Comparison of ENCODE assay signal across 8 cellular contexts in the genomic region with DNA sequence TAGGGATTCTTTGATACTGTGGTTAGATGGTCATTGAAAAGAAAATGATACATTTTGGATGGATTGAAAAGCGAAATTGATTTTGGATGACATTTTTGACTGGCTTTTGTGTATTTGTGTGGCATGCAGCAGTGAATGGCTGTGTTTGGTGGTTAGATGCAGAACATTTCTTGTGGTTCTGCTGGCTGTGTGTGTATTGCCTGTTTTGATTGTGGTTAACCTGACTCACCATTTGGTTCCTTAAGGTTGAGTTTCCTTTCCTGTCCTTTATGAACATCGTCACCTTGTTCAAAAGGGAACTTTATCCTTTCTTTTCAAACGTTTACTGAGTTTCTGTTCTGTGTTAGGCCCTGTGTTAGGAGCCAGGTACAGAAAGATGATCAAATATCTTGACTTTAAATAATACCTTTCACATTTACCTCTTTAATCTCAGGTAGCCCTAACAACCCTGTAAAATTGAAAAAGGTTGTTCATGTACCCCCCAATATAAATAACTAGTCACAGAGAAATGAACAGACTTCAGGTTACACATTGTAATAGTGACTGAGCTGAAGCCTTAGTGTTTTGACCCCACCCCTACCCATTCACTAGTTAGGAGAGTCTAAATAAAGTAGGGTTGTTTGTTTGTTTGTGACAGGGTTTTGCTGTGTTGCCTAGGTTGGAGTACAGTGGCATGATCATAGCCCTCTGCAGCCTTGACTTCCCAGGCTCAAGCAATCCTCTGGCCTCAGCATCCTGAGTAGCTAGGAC. TPM values are rescaled to one million over a fixed set of nuclear protein-coding genes. Genes with fewer than 3 reads are reported as not detected.
DNase-seq lines count a peak whose midpoint lies in the region; ATAC-seq and TF ChIP-seq lines count a peak whose summit lies in the region.

No MANE protein-coding gene starts in this region.

- peak; percentile 77 for ATAC-seq in GM18511 (IDR thresholded peaks at IDR 0.05; ENCODE audit: unreplicated experiment)
- ATAC-seq in HG03159 (IDR thresholded peaks at IDR 0.05; ENCODE audit: unreplicated experiment): peak; percentile 52
- peak; percentile 98 to 99 for ATAC-seq in activated T-cell treated with anti-CD3 and anti-CD28 coated beads, Interleukin-2, amount 50 U/mL, for 4 hours
- ATAC-seq in naive thymus-derived CD4-positive, alpha-beta T cell: peak; percentile 82
- no peak for ATAC-seq in GM18870 (IDR thresholded peaks at IDR 0.05; ENCODE audit: unreplicated experiment)
- ATAC-seq in left colon: no peak

- intact Hi-C loops in naive thymus-derived CD4-positive, alpha-beta T cell (cut with micrococcal nuclease): loop anchor here (1.0 to 2.0 kb wide), 2 partner anchors 24 to 25 kb away; a partner anchor contains a TSS
- intact Hi-C loops in Caco-2 (cut with micrococcal nuclease; ENCODE audit: unreplicated experiment): no loop called here
- intact Hi-C loops in left colon (cut with DNase I, micrococcal nuclease): no loop called here

- H3K9me3 Mint-ChIP-seq in activated T-cell treated with anti-CD3 and anti-CD28 coated beads, Interleukin-2, amount 50 U/mL, for 4 hours: no peaks in the 10 kb centered on the region
- no peaks in the 10 kb centered on the region for H3K9me3 Mint-ChIP-seq in naive thymus-derived CD4-positive, alpha-beta T cell
- no peaks in the 10 kb centered on the region for H3K9me3 Mint-ChIP-seq in Caco-2 (ENCODE audit: unreplicated experiment)

- no peaks in the 10 kb centered on the region for H3K27me3 ChIP-seq in naive thymus-derived CD4-positive, alpha-beta T cell (ENCODE audit: control insufficient read depth in 2 of 2, insufficient read depth in 2 of 2, low read length in 2 of 2)
- no peaks in the 10 kb centered on the region for H3K27me3 ChIP-seq in Caco-2 (replicated peaks; ENCODE audit: control insufficient read depth, insufficient read depth, low read length)

- no peaks in the 10 kb centered on the region for H3K36me3 ChIP-seq in naive thymus-derived CD4-positive, alpha-beta T cell (ENCODE audit: control insufficient read depth in 2 of 3, insufficient read depth in 3 of 3, low read length in 3 of 3)
- no peaks in the 10 kb centered on the region for H3K36me3 ChIP-seq in Caco-2 (ENCODE audit: control insufficient read depth, insufficient read depth, low read length)

- peak overlapping the region; percentile 19 for H3K4me3 Mint-ChIP-seq in activated T-cell treated with anti-CD3 and anti-CD28 coated beads, Interleukin-2, amount 50 U/mL, for 4 hours
- peak overlapping the region; percentile 10 to 83 (median 68) for H3K4me3 Mint-ChIP-seq in naive thymus-derived CD4-positive, alpha-beta T cell
- no peak overlapping the region for H3K4me3 Mint-ChIP-seq in Caco-2 (ENCODE audit: unreplicated experiment)

- POLR2A ChIA-PET in naive thymus-derived CD4-positive, alpha-beta T cell (lab: Charles Lee): interaction anchor here (0.6 to 0.8 kb wide), 2 partner anchors 23 to 196 kb away, joined by 3 read pairs; no protein-coding TSS in a partner anchor
- POLR2A ChIA-PET in Caco-2 (lab: Charles Lee): no interaction called here

- H3K4me1 ChIP-seq in naive thymus-derived CD4-positive, alpha-beta T cell (ENCODE audit: control insufficient read depth in 2 of 2, insufficient read depth in 2 of 2, low read length in 2 of 2): peaks cover 16 to 17% of the 10 kb centered on the region in 2 donors
- H3K4me1 ChIP-seq in Caco-2: peaks cover 12% of the 10 kb centered on the region

- CTCF ChIA-PET in naive thymus-derived CD4-positive, alpha-beta T cell (lab: Charles Lee): no interaction called here
- CTCF ChIA-PET in Caco-2 (lab: Charles Lee): interaction anchor here (0.6 kb wide), 2 partner anchors 11 to 184 kb away, joined by 3 to 4 read pairs; no protein-coding TSS in a partner anchor

- H3K4me1 Mint-ChIP-seq in activated T-cell treated with anti-CD3 and anti-CD28 coated beads, Interleukin-2, amount 50 U/mL, for 4 hours (ENCODE audit: low read depth): peaks cover 29% of the 10 kb centered on the region
- H3K4me1 Mint-ChIP-seq in naive thymus-derived CD4-positive, alpha-beta T cell: peaks cover 28 to 48% (median 32%) of the 10 kb centered on the region in 7 donors
- peaks cover 6% of the 10 kb centered on the region for H3K4me1 Mint-ChIP-seq in Caco-2 (ENCODE audit: low read depth, unreplicated experiment)

- H3K27ac Mint-ChIP-seq in naive thymus-derived CD4-positive, alpha-beta T cell: peak overlapping the region; percentile 4 to 85 (median 53)
- H3K27ac Mint-ChIP-seq in Caco-2 (ENCODE audit: unreplicated experiment): no peak overlapping the region

- H3K27me3 Mint-ChIP-seq in activated T-cell treated with anti-CD3 and anti-CD28 coated beads, Interleukin-2, amount 50 U/mL, for 4 hours (ENCODE audit: low read depth): no peaks in the 10 kb centered on the region
- H3K27me3 Mint-ChIP-seq in naive thymus-derived CD4-positive, alpha-beta T cell: peaks cover 0 to 52% (median 0%) of the 10 kb centered on the region in 5 donors
- no peaks in the 10 kb centered on the region for H3K27me3 Mint-ChIP-seq in Caco-2 (ENCODE audit: insufficient read depth, unreplicated experiment)

- no peak overlapping the region for H3K4me3 ChIP-seq in naive thymus-derived CD4-positive, alpha-beta T cell (ENCODE audit: low read length)
- H3K4me3 ChIP-seq in Caco-2 (ENCODE audit: low read depth, low read length): no peak overlapping the region

- H3K36me3 Mint-ChIP-seq in activated T-cell treated with anti-CD3 and anti-CD28 coated beads, Interleukin-2, amount 50 U/mL, for 4 hours (ENCODE audit: insufficient read depth): peaks cover under 1% of the 10 kb centered on the region
- H3K36me3 Mint-ChIP-seq in naive thymus-derived CD4-positive, alpha-beta T cell: peaks cover 0 to 6% (median 3%) of the 10 kb centered on the region in 5 donors
- no peaks in the 10 kb centered on the region for H3K36me3 Mint-ChIP-seq in Caco-2 (ENCODE audit: insufficient read depth, unreplicated experiment)

- TF ChIP-seq CTCF in Caco-2 (IDR thresholded peaks at IDR 0.05; ENCODE audit: insufficient read depth in 1 of 2, low read depth in 1 of 2, low read length in 1 of 2, severe bottlenecking in 1 of 2, unreplicated experiment in 1 of 2): no peak

- H3K9me3 ChIP-seq in naive thymus-derived CD4-positive, alpha-beta T cell (ENCODE audit: control insufficient read depth in 2 of 3, low read length in 3 of 3): no peaks in the 10 kb centered on the region
- H3K9me3 ChIP-seq in Caco-2: no peaks in the 10 kb centered on the region

- peak; percentile 7 for DNase-seq in activated T-cell treated with anti-CD3 and anti-CD28 coated beads, Interleukin-2, amount 50 U/mL, for 4 hours
- peak in 8 of 9 donors; percentile 39 to 65 (median 52) for DNase-seq in naive thymus-derived CD4-positive, alpha-beta T cell
- no peak for DNase-seq in Caco-2
- no peak for DNase-seq in retina
- no peak for DNase-seq in left colon

- no TSS peak for BruUV-seq in Caco-2 (replicated peaks; lab: Mats Ljungman, UMichigan)

- no peak overlapping the region for H3K27ac ChIP-seq in naive thymus-derived CD4-positive, alpha-beta T cell (ENCODE audit: low read depth, low read length)

RNA-seq across cellular contexts. Expression of a gene that starts 23.8 kb away (rescaled TPM):
- total RNA-seq in activated T-cell treated with anti-CD3 and anti-CD28 coated beads, Interleukin-2, amount 50 U/mL, for 4 hours: 1 to 10 TPM; 7.7 to 8.3 (median 8.2) TPM
- 10 to 100 TPM in 3 of 5 experiments, 1 to 10 TPM in 2; 7.3 to 14.8 (median 11.8) TPM for total RNA-seq in naive thymus-derived CD4-positive, alpha-beta T cell
- polyA plus RNA-seq in naive thymus-derived CD4-positive, alpha-beta T cell: 1 to 10 TPM; 2.1 to 5.3 TPM
- total RNA-seq in Caco-2 (2022): 24.0 and 25.9 TPM in 2 replicates
- total RNA-seq in left colon: 10 to 100 TPM; 31.8 to 32.0 TPM

RNA-seq across cellular contexts. Expression of a gene that starts 25.0 kb away (rescaled TPM):
- total RNA-seq in activated T-cell treated with anti-CD3 and anti-CD28 coated beads, Interleukin-2, amount 50 U/mL, for 4 hours: 10 to 100 TPM; 26.1 to 33.4 (median 28.5) TPM
- 10 to 100 TPM; 25.4 to 35.1 (median 29.4) TPM for total RNA-seq in naive thymus-derived CD4-positive, alpha-beta T cell
- 10 to 100 TPM; 17.3 to 18.4 TPM for polyA plus RNA-seq in naive thymus-derived CD4-positive, alpha-beta T cell
- total RNA-seq in Caco-2 (2022) (26.2 and 28.3 TPM in 2 replicates), left colon (10 to 100 TPM; 21.6 to 25.0 TPM)

Comparison
In these comparisons a context has a peak if more than half of its experiments do, and no peak if none do; other contexts are left out.
1. ATAC-seq: peak in GM18511 (single experiment), HG03159 (single experiment), activated T-cell treated with anti-CD3 and anti-CD28 coated beads, Interleukin-2, amount 50 U/mL, for 4 hours (2 of 2) and naive thymus-derived CD4-positive, alpha-beta T cell (single experiment); none in GM18870 (single experiment) and left colon (single experiment).
2. DNase-seq: peak in activated T-cell treated with anti-CD3 and anti-CD28 coated beads, Interleukin-2, amount 50 U/mL, for 4 hours (single experiment) and naive thymus-derived CD4-positive, alpha-beta T cell (8 of 9); none in Caco-2 (0 of 2), retina (single experiment) and left colon (0 of 2).
3. intact Hi-C loops: an anchor here in naive thymus-derived CD4-positive, alpha-beta T cell (1.0 to 2.0 kb wide); none called in Caco-2 and left colon.